15 cellular contexts compared by ENCODE assay signal in genomic region chr5:83340511-83340918, GRCh38.
DNase-seq lines count a peak whose midpoint lies in the region; ATAC-seq, FAIRE-seq and TF ChIP-seq lines count a peak whose summit lies in the region.
"Had no signal": no experiment of that assay in that cellular context is flagged by ENCODE, and none has a peak within 500 bp of the region (broad histone marks: within the 10 kb centered on the region; RNA-seq: fewer than 3 reads in every experiment).

No MANE protein-coding gene starts in this region.

- no peak overlapping the region for H4K91ac ChIP-seq in H1 (replicated peaks; ENCODE audit: insufficient read length, low read length)

- H4K20me1 ChIP-seq in H1 (replicated peaks in 1 of 2; ENCODE audit: control insufficient read depth in 1 of 2, insufficient read depth in 2 of 2, low read length in 2 of 2) = no peaks in the 10 kb centered on the region
- H4K20me1 ChIP-seq in PC-9 (ENCODE audit: insufficient read depth) = no peaks in the 10 kb centered on the region

- no peak overlapping the region for H3K23ac ChIP-seq in H1 (ENCODE audit: insufficient read length)

- H2AK5ac ChIP-seq in H1 (ENCODE audit: low read depth, low read length) = no peak overlapping the region

- FAIRE-seq in H1 (lab: Jason Lieb, UNC) = peak; percentile 62

- TF ChIP-seq POLR2A in H1 (IDR thresholded peaks at IDR 0.05; ENCODE audit: control extremely low read depth in 1 of 2, low read depth in 2 of 2, low read length in 2 of 2) = no peak

- H2BK20ac ChIP-seq in H1 (ENCODE audit: low read length) = no peak overlapping the region

- H3K56ac ChIP-seq in H1 (replicated peaks; ENCODE audit: insufficient read length, low read depth, low read length) = no peak overlapping the region

- no peak overlapping the region for H4K5ac ChIP-seq in H1 (ENCODE audit: insufficient read length, low read depth, low read length)

- no peak overlapping the region for H2BK15ac ChIP-seq in H1 (ENCODE audit: low read length)

- 0 out of 2 replicates have a peak overlapping the region, but pooled peaks have one; percentile 22 for H2BK12ac ChIP-seq in H1 (ENCODE audit: low read depth, low read length)

- H3K9me2 ChIP-seq in PC-9 (ENCODE audit: insufficient read depth) = no peaks in the 10 kb centered on the region

- H3K23me2 ChIP-seq in H1 (ENCODE audit: low read depth, low read length) = no peaks in the 10 kb centered on the region; the same call in 1 of the 2 replicates

- no peaks in the 10 kb centered on the region for H3F3A ChIP-seq in PC-9 (ENCODE audit: insufficient read depth, low read depth)

- peak overlapping the region; percentile 37; the same call in 1 of the 2 replicates for H2AFZ ChIP-seq in H1 (ENCODE audit: low read length)
- H2AFZ ChIP-seq in PC-9 = no peak overlapping the region

- H3K27me3 ChIP-seq in HUES6 (ENCODE audit: control insufficient read depth, insufficient read depth, low read length) (no peaks in the 10 kb centered on the region), H1 (replicated peaks in 1 of 4; ENCODE audit: control insufficient read depth in 3 of 4, extremely low read depth in 1 of 4, insufficient read depth in 3 of 4, low read length in 3 of 4) (no peaks in the 10 kb centered on the region), PC-9 (ENCODE audit: insufficient read depth, low read depth) (no peaks in the 10 kb centered on the region)
- H3K27me3 ChIP-seq: heart left ventricle, testis had no signal

- 79% methylated on average over 2 of the region's 2 CpGs; no CpG with 5 or more reads in 1 of the 2 experiments for WGBS in H1 (ENCODE audit: extremely low coverage in 1 of 2, insufficient coverage in 1 of 2, insufficient read length in 1 of 2, insufficient replicate concordance in 2 of 2, low coverage in 1 of 2, low lambda C conversion rate in 2 of 2, missing lambda C conversion rate in 1 of 2), 2 experiments

- H3K18ac ChIP-seq in H1 (ENCODE audit: extremely low read depth, low read length) = peak overlapping the region; percentile 57; the same call in 1 of the 2 replicates

- no peaks in the 10 kb centered on the region for H3K79me2 ChIP-seq in H1 (ENCODE audit: control insufficient read depth in 1 of 2, insufficient read depth in 2 of 2, low read length in 2 of 2)
- H3K79me2 ChIP-seq in PC-9 (ENCODE audit: low read depth) = no peaks in the 10 kb centered on the region

- H3K4me3 ChIP-seq in HUES6 (ENCODE audit: low read depth, low read length) (no peak overlapping the region), H1 (ENCODE audit: extremely low read depth in 1 of 4, insufficient read depth in 2 of 4, low read depth in 3 of 4, low read length in 4 of 4) (no peak overlapping the region), PC-9 (no peak overlapping the region)
- H3K4me3 ChIP-seq: heart left ventricle, testis had no signal

- H4K8ac ChIP-seq in H1 (ENCODE audit: extremely low read depth, insufficient read depth, low read length) = no peak overlapping the region

- TF ChIP-seq EP300 in H1 (IDR thresholded peaks at IDR 0.05; ENCODE audit: borderline replicate concordance in 1 of 2, low read depth in 2 of 2, low read length in 2 of 2) = no peak

- no peak overlapping the region for H3K14ac ChIP-seq in H1 (ENCODE audit: insufficient read length)

- H2BK5ac ChIP-seq in H1 (ENCODE audit: low read depth, low read length) = no peak overlapping the region

- no peak for TF ChIP-seq RAD21 in H1 (IDR thresholded peaks at IDR 0.05 in 1 of 2, conservative IDR thresholded peaks at IDR 0.05 in 1 of 2; ENCODE audit: low read depth in 2 of 2, low read length in 2 of 2)

- H2BK120ac ChIP-seq in H1 (replicated peaks; ENCODE audit: low read depth, low read length) = no peak overlapping the region

- CTCF ChIA-PET in H1 (lab: Charles Lee; ENCODE audit: partially characterized antibody) (interaction anchor here (1.6 kb wide), 1 partner anchor 91 kb away, joined by 3 read pairs; no protein-coding TSS in a partner anchor), PC-9 (lab: Charles Lee) (no interaction called here)

- H3K27ac ChIP-seq in HUES6 (ENCODE audit: low read depth, low read length) = peak overlapping the region; percentile 54; the same call in 1 of the 2 replicates
- no peak overlapping the region for H3K27ac ChIP-seq in H1 (ENCODE audit: low read depth, low read length)
- no peak overlapping the region for H3K27ac ChIP-seq in PC-9
- H3K27ac ChIP-seq: testis, WERI-Rb-1 had no signal

- DNase-seq in AG20443 (ENCODE audit: low spot score) = peak; percentile 9
- no peak for DNase-seq in H1 (ENCODE audit: low read depth in 1 of 2, low spot score in 2 of 2)
- no peak for DNase-seq in NCI-H1436 (lab: John Stamatoyannopoulos, UW)
- DNase-seq in PC-9 = no peak
- DNase-seq in NCI-H526 (lab: John Stamatoyannopoulos, UW) = no peak
- DNase-seq: activated naive CD4-positive, alpha-beta T cell treated with anti-CD3 and anti-CD28 coated beads, Interleukin-2, amount 50 U/mL, for 16 hours; C1 segment of cervical spinal cord; heart left ventricle; KG1; posterior cingulate gyrus; testis; WERI-Rb-1 had no signal

- no peak overlapping the region for H3K9ac ChIP-seq in HUES6 (ENCODE audit: low read length)
- no peak overlapping the region for H3K9ac ChIP-seq in H1 (replicated peaks in 1 of 4; ENCODE audit: extremely low read depth in 1 of 4, low read depth in 3 of 4, low read length in 3 of 4)

- no TSS peak for BruUV-seq in PC-9 (replicated peaks; lab: Mats Ljungman, UMichigan)

- ATAC-seq in GM18868 (IDR thresholded peaks at IDR 0.05; ENCODE audit: unreplicated experiment) (peak; percentile 41), GM21515 (IDR thresholded peaks at IDR 0.05; ENCODE audit: unreplicated experiment) (no peak)
- ATAC-seq: heart left ventricle had no signal

- no peak overlapping the region for H3K4me2 ChIP-seq in H1 (ENCODE audit: insufficient read depth in 1 of 2, low read depth in 2 of 2, low read length in 2 of 2)
- H3K4me2 ChIP-seq in PC-9 = no peak overlapping the region

- H3K36me3 ChIP-seq in HUES6 (ENCODE audit: control insufficient read depth, insufficient read depth, low read length) (no peaks in the 10 kb centered on the region), H1 (ENCODE audit: control insufficient read depth in 2 of 4, insufficient read depth in 4 of 4, low read length in 3 of 4) (no peaks in the 10 kb centered on the region), PC-9 (ENCODE audit: low read depth) (no peaks in the 10 kb centered on the region)
- H3K36me3 ChIP-seq: heart left ventricle, WERI-Rb-1 had no signal

- no peak for TF ChIP-seq CTCF in H1 (IDR thresholded peaks at IDR 0.05; ENCODE audit: control extremely low read depth in 1 of 3, insufficient read depth in 1 of 3, low read depth in 1 of 3, low read length in 3 of 3)
- no peak for TF ChIP-seq CTCF in PC-9 (conservative IDR thresholded peaks at IDR 0.05)

- no peaks in the 10 kb centered on the region for H3K9me3 ChIP-seq in HUES6 (ENCODE audit: control insufficient read depth, insufficient read depth, low read depth, low read length)
- H3K9me3 ChIP-seq in H1 (ENCODE audit: insufficient read depth in 2 of 2, low read depth in 1 of 2, low read length in 1 of 2) = no peaks in the 10 kb centered on the region
- no peaks in the 10 kb centered on the region for H3K9me3 ChIP-seq in PC-9 (ENCODE audit: insufficient read depth, low read depth)
- H3K9me3 ChIP-seq: heart left ventricle, testis had no signal

- POLR2A ChIA-PET in H1 (lab: Charles Lee; ENCODE audit: partially characterized antibody) = interaction anchor here (0.9 to 1.6 kb wide), 2 partner anchors 15 to 133 kb away, joined by 3 to 5 read pairs; no protein-coding TSS in a partner anchor
- POLR2A ChIA-PET in PC-9 (lab: Charles Lee; ENCODE audit: unreplicated experiment) = no interaction called here

- intact Hi-C loops in PC-9 (cut with micrococcal nuclease; ENCODE audit: unreplicated experiment) = no loop called here

- H3K4me1 ChIP-seq in HUES6 (ENCODE audit: control insufficient read depth, insufficient read depth, low read length) = peaks cover 14% of the 10 kb centered on the region
- peaks cover 0 to 6% (median 2%) of the 10 kb centered on the region in 4 experiments; a peak in 2 of 7 replicates for H3K4me1 ChIP-seq in H1 (replicated peaks in 1 of 4; ENCODE audit: control insufficient read depth in 3 of 4, insufficient read depth in 4 of 4, low read length in 3 of 4)
- H3K4me1 ChIP-seq in PC-9 (replicated peaks; ENCODE audit: insufficient read depth) = no peaks in the 10 kb centered on the region

- no peaks in the 10 kb centered on the region for H3K79me1 ChIP-seq in H1 (ENCODE audit: low read depth, low read length)

- H3K4ac ChIP-seq in H1 (replicated peaks; ENCODE audit: insufficient read length, low read depth, low read length) = no peak overlapping the region

TF ChIP-seq in H1, 55 proteins besides CTCF, POLR2A, EP300 and RAD21 (continues in another document):
- no peak for TF ChIP-seq CTBP2 (IDR thresholded peaks at IDR 0.05; ENCODE audit: borderline replicate concordance, insufficient read depth, insufficient read length, low read length)
- TF ChIP-seq GTF2F1 (IDR thresholded peaks at IDR 0.05; ENCODE audit: borderline replicate concordance, low read depth, low read length) = no peak
- TF ChIP-seq CBX8 (IDR thresholded peaks at IDR 0.05; ENCODE audit: borderline replicate concordance, low read depth, low read length) = no peak
